ENCODE assay signal across 1 cellular context in genomic region chr2:132416080-132416911, GRCh38.
A peak's percentile ranks its signal among the peaks of the same experiment; 100 is the strongest.
TF ChIP-seq lines count a peak whose summit lies in the region.

TSS of gene GPR39 (plus strand) at chr2:132416805.

TF ChIP-seq in WTC11, 78 proteins besides CTCF, POLR2A, EP300 and RAD21 (continued from another document):
- TF ChIP-seq E2F1 (CRISPR knock-in tag; IDR thresholded peaks at IDR 0.05): 0 out of 2 replicates have a peak, but pooled peaks have one; percentile 62
- TF ChIP-seq MXD4 (CRISPR knock-in tag; IDR thresholded peaks at IDR 0.05; ENCODE audit: borderline replicate concordance): no peak
- TF ChIP-seq STAT6 (CRISPR knock-in tag; conservative IDR thresholded peaks at IDR 0.05; ENCODE audit: low read depth): no peak
- TF ChIP-seq ARID4B (CRISPR knock-in tag; IDR thresholded peaks at IDR 0.05; ENCODE audit: borderline replicate concordance): no peak
- TF ChIP-seq NR1H2 (CRISPR knock-in tag; IDR thresholded peaks at IDR 0.05): no peak
- TF ChIP-seq MYBL2 (CRISPR knock-in tag; IDR thresholded peaks at IDR 0.05): no peak
- TF ChIP-seq KAT7 (CRISPR knock-in tag; IDR thresholded peaks at IDR 0.05; ENCODE audit: borderline replicate concordance): no peak
- TF ChIP-seq ZNF512 (CRISPR knock-in tag; IDR thresholded peaks at IDR 0.05; ENCODE audit: borderline replicate concordance): no peak
- TF ChIP-seq ZNF138 (CRISPR knock-in tag; conservative IDR thresholded peaks at IDR 0.05): no peak
- no peak for TF ChIP-seq ZNF232 (CRISPR knock-in tag; IDR thresholded peaks at IDR 0.05)
- no peak for TF ChIP-seq ZBTB21 (CRISPR knock-in tag; IDR thresholded peaks at IDR 0.05; ENCODE audit: borderline replicate concordance)
- TF ChIP-seq ATF3 (CRISPR knock-in tag; conservative IDR thresholded peaks at IDR 0.05): no peak
- no peak for TF ChIP-seq RELA (CRISPR knock-in tag; IDR thresholded peaks at IDR 0.05; ENCODE audit: borderline replicate concordance)
- no peak for TF ChIP-seq ERG (CRISPR knock-in tag; IDR thresholded peaks at IDR 0.05)
- TF ChIP-seq GABPB1 (CRISPR knock-in tag; IDR thresholded peaks at IDR 0.05): no peak; the same call in 1 of the 2 replicates
- no peak for TF ChIP-seq NFYB (CRISPR knock-in tag; conservative IDR thresholded peaks at IDR 0.05; ENCODE audit: low read depth)
- no peak for TF ChIP-seq TEAD4 (CRISPR knock-in tag; IDR thresholded peaks at IDR 0.05)
- no peak for TF ChIP-seq ATF2 (CRISPR knock-in tag; IDR thresholded peaks at IDR 0.05; ENCODE audit: borderline replicate concordance, low read depth)
- TF ChIP-seq E2F5 (CRISPR knock-in tag; IDR thresholded peaks at IDR 0.05): no peak
- no peak for TF ChIP-seq CREM (CRISPR knock-in tag; IDR thresholded peaks at IDR 0.05)
- 0 out of 2 replicates have a peak, but pooled peaks have one; percentile 22 for TF ChIP-seq FOXP1 (CRISPR knock-in tag; IDR thresholded peaks at IDR 0.05; ENCODE audit: borderline replicate concordance)
- TF ChIP-seq CBFB (CRISPR knock-in tag; IDR thresholded peaks at IDR 0.05; ENCODE audit: low read depth): no peak
- TF ChIP-seq JUN (CRISPR knock-in tag; IDR thresholded peaks at IDR 0.05): no peak
- no peak for TF ChIP-seq ZNF317 (CRISPR knock-in tag; IDR thresholded peaks at IDR 0.05; ENCODE audit: borderline replicate concordance, low read depth)
- TF ChIP-seq ZNF416 (CRISPR knock-in tag; IDR thresholded peaks at IDR 0.05): no peak
- no peak for TF ChIP-seq FOXK1 (CRISPR knock-in tag; IDR thresholded peaks at IDR 0.05)
- TF ChIP-seq GTF2I (CRISPR knock-in tag; conservative IDR thresholded peaks at IDR 0.05): no peak
- TF ChIP-seq ATF6 (CRISPR knock-in tag; IDR thresholded peaks at IDR 0.05): no peak
